1 cellular context compared by ENCODE assay signal in the genomic region with DNA sequence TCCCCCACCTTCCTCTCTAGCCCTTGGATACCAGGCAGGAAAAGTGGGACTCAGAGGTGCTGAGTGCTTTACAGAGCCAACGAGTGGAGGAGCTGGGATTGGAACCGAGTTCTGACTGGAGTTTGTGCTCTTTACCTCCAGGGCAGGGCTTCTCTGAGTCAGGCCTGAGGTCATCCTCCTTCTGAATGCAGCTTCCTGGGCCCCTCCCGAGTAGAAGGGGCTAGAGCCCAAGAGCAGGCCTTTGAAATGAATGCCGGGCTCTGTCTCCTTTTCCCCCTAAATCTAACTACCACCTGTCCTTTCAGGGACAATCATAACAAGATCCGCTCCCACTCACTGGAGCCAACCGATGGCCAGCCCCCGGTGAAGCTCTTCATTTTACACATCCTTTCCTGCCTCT.
TF ChIP-seq lines count a peak whose summit lies in the region.

No MANE protein-coding gene starts in this region.

TF ChIP-seq in IMR-90, 13 proteins besides CTCF, POLR2A, EP300 and RAD21:
- TF ChIP-seq CEBPB (IDR thresholded peaks at IDR 0.05; ENCODE audit: low read depth, low read length) (no peak), NFE2L2 (IDR thresholded peaks at IDR 0.05; ENCODE audit: low read depth, low read length) (no peak), RFX5 (IDR thresholded peaks at IDR 0.05; ENCODE audit: low read depth, low read length) (no peak), CHD1 (IDR thresholded peaks at IDR 0.05; ENCODE audit: low read depth, low read length) (no peak), FOS (IDR thresholded peaks at IDR 0.05; ENCODE audit: low read depth, low read length) (no peak), SMC3 (IDR thresholded peaks at IDR 0.05; ENCODE audit: low read depth, low read length) (no peak), MAFK (IDR thresholded peaks at IDR 0.05; ENCODE audit: low read depth, low read length) (no peak), MXI1 (IDR thresholded peaks at IDR 0.05; ENCODE audit: borderline replicate concordance, low read depth, low read length) (no peak), BHLHE40 (IDR thresholded peaks at IDR 0.05; ENCODE audit: low read depth, low read length) (no peak), RCOR1 (IDR thresholded peaks at IDR 0.05; ENCODE audit: insufficient replicate concordance, low read length) (no peak), MAZ (IDR thresholded peaks at IDR 0.05; ENCODE audit: borderline replicate concordance, low read depth, low read length) (no peak)
- TF ChIP-seq, protein P1, sequence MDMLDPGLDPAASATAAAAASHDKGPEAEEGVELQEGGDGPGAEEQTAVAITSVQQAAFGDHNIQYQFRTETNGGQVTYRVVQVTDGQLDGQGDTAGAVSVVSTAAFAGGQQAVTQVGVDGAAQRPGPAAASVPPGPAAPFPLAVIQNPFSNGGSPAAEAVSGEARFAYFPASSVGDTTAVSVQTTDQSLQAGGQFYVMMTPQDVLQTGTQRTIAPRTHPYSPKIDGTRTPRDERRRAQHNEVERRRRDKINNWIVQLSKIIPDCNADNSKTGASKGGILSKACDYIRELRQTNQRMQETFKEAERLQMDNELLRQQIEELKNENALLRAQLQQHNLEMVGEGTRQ (IDR thresholded peaks at IDR 0.05; ENCODE audit: low read depth, low read length), result no peak
- TF ChIP-seq, protein P2, sequence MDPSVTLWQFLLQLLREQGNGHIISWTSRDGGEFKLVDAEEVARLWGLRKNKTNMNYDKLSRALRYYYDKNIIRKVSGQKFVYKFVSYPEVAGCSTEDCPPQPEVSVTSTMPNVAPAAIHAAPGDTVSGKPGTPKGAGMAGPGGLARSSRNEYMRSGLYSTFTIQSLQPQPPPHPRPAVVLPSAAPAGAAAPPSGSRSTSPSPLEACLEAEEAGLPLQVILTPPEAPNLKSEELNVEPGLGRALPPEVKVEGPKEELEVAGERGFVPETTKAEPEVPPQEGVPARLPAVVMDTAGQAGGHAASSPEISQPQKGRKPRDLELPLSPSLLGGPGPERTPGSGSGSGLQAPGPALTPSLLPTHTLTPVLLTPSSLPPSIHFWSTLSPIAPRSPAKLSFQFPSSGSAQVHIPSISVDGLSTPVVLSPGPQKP (IDR thresholded peaks at IDR 0.05; ENCODE audit: borderline replicate concordance, low read depth, low read length), result no peak
